ENCODE assay signal across 1 cellular context in the genomic region with DNA sequence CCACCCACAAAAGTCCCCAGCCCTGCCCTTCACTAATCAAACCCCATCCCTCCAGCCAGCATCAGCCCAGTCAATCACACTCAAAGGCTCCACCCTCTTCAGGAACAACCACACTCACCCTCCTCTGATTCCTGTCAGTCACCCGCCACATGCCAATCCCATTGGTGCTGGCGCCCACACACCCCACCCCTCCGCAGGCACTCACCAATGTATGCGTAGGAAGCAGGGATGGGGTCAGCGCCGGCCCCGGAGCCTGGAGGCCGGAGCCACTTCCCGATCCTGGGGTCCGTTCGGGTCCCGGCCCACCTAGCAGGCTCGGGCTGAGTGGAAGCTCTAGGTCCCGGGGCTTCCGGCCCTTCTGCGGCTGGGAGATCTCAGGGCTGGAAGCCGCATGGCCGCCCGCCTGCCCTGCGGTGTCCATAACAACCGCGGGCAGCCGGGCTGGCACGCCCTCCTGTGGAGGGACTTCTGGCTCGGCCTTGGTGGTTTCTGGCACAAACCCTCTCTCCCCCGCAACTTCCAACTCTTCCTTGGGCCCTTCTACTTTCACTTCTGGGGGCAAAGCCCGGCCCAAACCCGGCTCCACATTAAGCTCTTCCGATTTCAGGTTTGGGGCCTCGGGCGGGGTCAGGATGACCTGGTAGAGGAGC.
TF ChIP-seq lines count a peak whose summit lies in the region.

No MANE protein-coding gene starts in this region.

TF ChIP-seq in GM23338, 12 proteins besides CTCF, POLR2A, EP300 and RAD21 (continued from another document):
- TF ChIP-seq STAT1 (IDR thresholded peaks at IDR 0.05; ENCODE audit: unreplicated experiment), result no peak
- no peak for TF ChIP-seq JUNB (IDR thresholded peaks at IDR 0.05; ENCODE audit: unreplicated experiment)
- TF ChIP-seq REST (IDR thresholded peaks at IDR 0.05; ENCODE audit: unreplicated experiment), result no peak
- TF ChIP-seq POLR2AphosphoS5 (IDR thresholded peaks at IDR 0.05; ENCODE audit: low read depth), result no peak
- TF ChIP-seq ZNF331 (CRISPR knock-in tag; IDR thresholded peaks at IDR 0.05; ENCODE audit: low read depth), result no peak
TF ChIP-seq in GM23338: peak in this region for 0.
